Comparison of ENCODE assay signal across 23 cellular contexts in the genomic region with DNA sequence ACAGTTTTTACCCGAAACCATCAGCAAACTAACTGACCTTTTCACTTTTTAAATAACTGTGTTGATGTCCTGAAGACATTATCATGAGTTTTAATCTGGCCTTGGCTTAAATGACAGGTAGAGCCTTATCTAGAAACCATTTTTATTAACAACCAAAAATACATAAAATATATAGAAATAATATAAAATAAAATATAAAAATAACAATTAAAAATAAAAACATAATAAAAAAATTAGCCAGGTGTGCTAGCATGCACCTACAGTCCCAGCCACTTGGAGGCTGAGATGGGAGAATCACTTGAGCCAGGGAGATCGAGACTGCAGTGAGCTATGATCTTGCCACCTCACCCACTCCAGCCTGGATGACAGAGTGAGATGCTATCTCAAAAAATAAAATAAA.
"Had no signal": no experiment of that assay in that cellular context is flagged by ENCODE, and none has a peak within 500 bp of the region (broad histone marks: within the 10 kb centered on the region; RNA-seq: fewer than 3 reads in every experiment).

No MANE protein-coding gene starts in this region.

- H3K4me3 ChIP-seq: gastroesophageal sphincter, heart left ventricle, hepatocyte, left lung, prostate gland, right atrium auricular region, testis, tibial artery had no signal

- H3K27me3 ChIP-seq: gastroesophageal sphincter, heart left ventricle, hepatocyte, left lung, right atrium auricular region, testis, tibial artery had no signal

- H3K4me3 Mint-ChIP-seq: effector memory CD8-positive, alpha-beta T cell; naive thymus-derived CD4-positive, alpha-beta T cell; nephron; stimulated activated memory B cell treated with anti-CD40 and anti-IgM and Interleukin-4, amounts not matched to agents 10 μg/mL and 1 μg/mL and 100 μg/mL, for 72 hours; type B pancreatic cell had no signal

- DNase-seq: cortex of kidney; effector memory CD8-positive, alpha-beta T cell; foreskin fibroblast; heart left ventricle; left cardiac atrium; left lung; mesendoderm; midbrain; naive thymus-derived CD4-positive, alpha-beta T cell; nucleus accumbens; stimulated activated CD4-positive, alpha-beta T cell treated with anti-CD3 and anti-CD28 coated beads, Interleukin-4, amount 100 ng/mL, for 4 hours; stimulated activated naive CD8-positive, alpha-beta T cell treated with anti-CD3 and anti-CD28 coated beads, Interleukin-15, Interleukin-2, amounts not matched to agents 100 U/mL and 50 U/mL, for 24 hours; substantia nigra; testis; tibial artery had no signal

- H3K36me3 ChIP-seq: left lung, prostate gland, right atrium auricular region had no signal

- H3K4me2 ChIP-seq: hepatocyte had no signal

- H3K27ac Mint-ChIP-seq: effector memory CD8-positive, alpha-beta T cell; stimulated activated memory B cell treated with anti-CD40 and anti-IgM and Interleukin-4, amounts not matched to agents 10 μg/mL and 1 μg/mL and 100 μg/mL, for 72 hours; type B pancreatic cell had no signal

- H3K4me1 Mint-ChIP-seq: stimulated activated memory B cell treated with anti-CD40 and anti-IgM and Interleukin-4, amounts not matched to agents 10 μg/mL and 1 μg/mL and 100 μg/mL, for 72 hours had no signal

- H3K27me3 Mint-ChIP-seq: effector memory CD8-positive, alpha-beta T cell; naive thymus-derived CD4-positive, alpha-beta T cell; stimulated activated memory B cell treated with anti-CD40 and anti-IgM and Interleukin-4, amounts not matched to agents 10 μg/mL and 1 μg/mL and 100 μg/mL, for 72 hours; type B pancreatic cell had no signal

- H3K9me3 ChIP-seq: gastroesophageal sphincter, heart left ventricle, left lung, prostate gland, right atrium auricular region, testis, tibial artery had no signal

- H3K27ac ChIP-seq: epithelial cell of prostate, gastroesophageal sphincter, heart left ventricle, hepatocyte, left lung, prostate gland, right atrium auricular region, testis, tibial artery had no signal

- H2AFZ ChIP-seq: hepatocyte had no signal

- H3K9me3 Mint-ChIP-seq: effector memory CD8-positive, alpha-beta T cell; naive thymus-derived CD4-positive, alpha-beta T cell; nephron; stimulated activated memory B cell treated with anti-CD40 and anti-IgM and Interleukin-4, amounts not matched to agents 10 μg/mL and 1 μg/mL and 100 μg/mL, for 72 hours; type B pancreatic cell had no signal

- H3K4me1 ChIP-seq: prostate gland had no signal
